1 cellular context compared by ENCODE assay signal in genomic region chr11:44861829-44862545, GRCh38.
TF ChIP-seq lines count a peak whose summit lies in the region.

No MANE protein-coding gene starts in this region.

TF ChIP-seq in HEK293, 187 proteins besides CTCF, POLR2A, EP300 and RAD21 (continued from another document and continues in another):
- TF ChIP-seq, protein P1, sequence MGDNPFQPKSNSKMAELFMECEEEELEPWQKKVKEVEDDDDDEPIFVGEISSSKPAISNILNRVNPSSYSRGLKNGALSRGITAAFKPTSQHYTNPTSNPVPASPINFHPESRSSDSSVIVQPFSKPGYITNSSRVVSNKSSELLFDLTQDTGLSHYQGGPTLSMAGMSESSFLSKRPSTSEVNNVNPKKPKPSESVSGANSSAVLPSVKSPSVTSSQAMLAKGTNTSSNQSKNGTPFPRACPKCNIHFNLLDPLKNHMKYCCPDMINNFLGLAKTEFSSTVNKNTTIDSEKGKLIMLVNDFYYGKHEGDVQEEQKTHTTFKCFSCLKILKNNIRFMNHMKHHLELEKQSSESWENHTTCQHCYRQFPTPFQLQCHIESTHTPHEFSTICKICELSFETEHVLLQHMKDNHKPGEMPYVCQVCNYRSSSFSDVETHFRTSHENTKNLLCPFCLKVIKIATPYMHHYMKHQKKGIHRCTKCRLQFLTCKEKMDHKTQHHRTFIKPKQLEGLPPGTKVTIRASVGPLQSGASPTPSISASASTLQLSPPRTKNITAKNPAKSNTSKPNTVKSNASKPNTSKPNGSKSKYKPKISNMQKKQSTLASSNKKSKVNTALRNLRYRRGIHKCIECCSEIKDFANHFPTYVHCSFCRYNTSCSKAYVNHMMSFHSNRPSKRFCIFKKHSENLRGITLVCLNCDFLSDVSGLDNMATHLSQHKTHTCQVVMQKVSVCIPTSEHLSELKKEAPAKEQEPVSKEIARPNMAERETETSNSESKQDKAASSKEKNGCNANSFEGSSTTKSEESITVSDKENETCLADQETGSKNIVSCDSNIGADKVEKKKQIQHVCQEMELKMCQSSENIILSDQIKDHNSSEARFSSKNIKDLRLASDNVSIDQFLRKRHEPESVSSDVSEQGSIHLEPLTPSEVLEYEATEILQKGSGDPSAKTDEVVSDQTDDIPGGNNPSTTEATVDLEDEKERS (tag by site-specific recombination; IDR thresholded peaks at IDR 0.05), result no peak
- no peak for TF ChIP-seq ZXDB (tag by site-specific recombination; IDR thresholded peaks at IDR 0.05)
- no peak for TF ChIP-seq ZNF404 (tag by site-specific recombination; IDR thresholded peaks at IDR 0.05)
- TF ChIP-seq, protein P2, sequence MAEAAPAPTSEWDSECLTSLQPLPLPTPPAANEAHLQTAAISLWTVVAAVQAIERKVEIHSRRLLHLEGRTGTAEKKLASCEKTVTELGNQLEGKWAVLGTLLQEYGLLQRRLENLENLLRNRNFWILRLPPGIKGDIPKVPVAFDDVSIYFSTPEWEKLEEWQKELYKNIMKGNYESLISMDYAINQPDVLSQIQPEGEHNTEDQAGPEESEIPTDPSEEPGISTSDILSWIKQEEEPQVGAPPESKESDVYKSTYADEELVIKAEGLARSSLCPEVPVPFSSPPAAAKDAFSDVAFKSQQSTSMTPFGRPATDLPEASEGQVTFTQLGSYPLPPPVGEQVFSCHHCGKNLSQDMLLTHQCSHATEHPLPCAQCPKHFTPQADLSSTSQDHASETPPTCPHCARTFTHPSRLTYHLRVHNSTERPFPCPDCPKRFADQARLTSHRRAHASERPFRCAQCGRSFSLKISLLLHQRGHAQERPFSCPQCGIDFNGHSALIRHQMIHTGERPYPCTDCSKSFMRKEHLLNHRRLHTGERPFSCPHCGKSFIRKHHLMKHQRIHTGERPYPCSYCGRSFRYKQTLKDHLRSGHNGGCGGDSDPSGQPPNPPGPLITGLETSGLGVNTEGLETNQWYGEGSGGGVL (tag by site-specific recombination; IDR thresholded peaks at IDR 0.05), result no peak
- TF ChIP-seq ZNF645 (tag by site-specific recombination; IDR thresholded peaks at IDR 0.05), result no peak
- TF ChIP-seq, protein P3, sequence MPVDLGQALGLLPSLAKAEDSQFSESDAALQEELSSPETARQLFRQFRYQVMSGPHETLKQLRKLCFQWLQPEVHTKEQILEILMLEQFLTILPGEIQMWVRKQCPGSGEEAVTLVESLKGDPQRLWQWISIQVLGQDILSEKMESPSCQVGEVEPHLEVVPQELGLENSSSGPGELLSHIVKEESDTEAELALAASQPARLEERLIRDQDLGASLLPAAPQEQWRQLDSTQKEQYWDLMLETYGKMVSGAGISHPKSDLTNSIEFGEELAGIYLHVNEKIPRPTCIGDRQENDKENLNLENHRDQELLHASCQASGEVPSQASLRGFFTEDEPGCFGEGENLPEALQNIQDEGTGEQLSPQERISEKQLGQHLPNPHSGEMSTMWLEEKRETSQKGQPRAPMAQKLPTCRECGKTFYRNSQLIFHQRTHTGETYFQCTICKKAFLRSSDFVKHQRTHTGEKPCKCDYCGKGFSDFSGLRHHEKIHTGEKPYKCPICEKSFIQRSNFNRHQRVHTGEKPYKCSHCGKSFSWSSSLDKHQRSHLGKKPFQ (tag by site-specific recombination; IDR thresholded peaks at IDR 0.05), result no peak
- no peak for TF ChIP-seq ZNF701 (tag by site-specific recombination; IDR thresholded peaks at IDR 0.05)
- TF ChIP-seq GLI4 (tag by site-specific recombination; IDR thresholded peaks at IDR 0.05), result no peak
- no peak for TF ChIP-seq TCF7L2 (IDR thresholded peaks at IDR 0.05; ENCODE audit: borderline replicate concordance, low read depth, low read length)
- TF ChIP-seq ZSCAN30 (tag by site-specific recombination; IDR thresholded peaks at IDR 0.05), result no peak
- TF ChIP-seq MZF1 (tag by site-specific recombination; IDR thresholded peaks at IDR 0.05; ENCODE audit: borderline replicate concordance), result no peak
- TF ChIP-seq ZFP3 (tag by site-specific recombination; IDR thresholded peaks at IDR 0.05; ENCODE audit: low read depth), result no peak
- TF ChIP-seq, protein P4, sequence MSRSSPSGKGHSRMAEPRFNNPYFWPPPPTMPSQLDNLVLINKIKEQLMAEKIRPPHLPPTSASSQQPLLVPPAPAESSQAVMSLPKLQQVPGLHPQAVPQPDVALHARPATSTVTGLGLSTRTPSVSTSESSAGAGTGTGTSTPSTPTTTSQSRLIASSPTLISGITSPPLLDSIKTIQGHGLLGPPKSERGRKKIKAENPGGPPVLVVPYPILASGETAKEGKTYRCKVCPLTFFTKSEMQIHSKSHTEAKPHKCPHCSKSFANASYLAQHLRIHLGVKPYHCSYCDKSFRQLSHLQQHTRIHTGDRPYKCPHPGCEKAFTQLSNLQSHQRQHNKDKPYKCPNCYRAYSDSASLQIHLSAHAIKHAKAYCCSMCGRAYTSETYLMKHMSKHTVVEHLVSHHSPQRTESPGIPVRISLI (tag by site-specific recombination; IDR thresholded peaks at IDR 0.05), result no peak
- 0 out of 2 replicates have a peak, but pooled peaks have one; percentile 14 for TF ChIP-seq SP7 (tag by site-specific recombination; IDR thresholded peaks at IDR 0.05)
- TF ChIP-seq ZNF146 (tag by site-specific recombination; IDR thresholded peaks at IDR 0.05), result no peak
- TF ChIP-seq ZNF473 (tag by site-specific recombination; IDR thresholded peaks at IDR 0.05), result no peak
- no peak for TF ChIP-seq TSHZ1 (tag by site-specific recombination; IDR thresholded peaks at IDR 0.05; ENCODE audit: borderline replicate concordance)
- 0 out of 2 replicates have a peak, but pooled peaks have one; percentile 23 for TF ChIP-seq ZEB2 (tag by site-specific recombination; IDR thresholded peaks at IDR 0.05)
- TF ChIP-seq GLI2 (tag by site-specific recombination; IDR thresholded peaks at IDR 0.05; ENCODE audit: borderline replicate concordance, low read depth), result no peak
- TF ChIP-seq BCL6B (tag by site-specific recombination; IDR thresholded peaks at IDR 0.05), result no peak
- no peak for TF ChIP-seq ZNF837 (tag by site-specific recombination; IDR thresholded peaks at IDR 0.05)
- TF ChIP-seq ZNF561 (tag by site-specific recombination; IDR thresholded peaks at IDR 0.05; ENCODE audit: borderline replicate concordance), result no peak
- TF ChIP-seq ZBTB49 (tag by site-specific recombination; IDR thresholded peaks at IDR 0.05; ENCODE audit: low read depth), result no peak
- no peak for TF ChIP-seq ZNF596 (tag by site-specific recombination; IDR thresholded peaks at IDR 0.05)
- TF ChIP-seq RBAK (tag by site-specific recombination; IDR thresholded peaks at IDR 0.05), result no peak
- TF ChIP-seq, protein P5, sequence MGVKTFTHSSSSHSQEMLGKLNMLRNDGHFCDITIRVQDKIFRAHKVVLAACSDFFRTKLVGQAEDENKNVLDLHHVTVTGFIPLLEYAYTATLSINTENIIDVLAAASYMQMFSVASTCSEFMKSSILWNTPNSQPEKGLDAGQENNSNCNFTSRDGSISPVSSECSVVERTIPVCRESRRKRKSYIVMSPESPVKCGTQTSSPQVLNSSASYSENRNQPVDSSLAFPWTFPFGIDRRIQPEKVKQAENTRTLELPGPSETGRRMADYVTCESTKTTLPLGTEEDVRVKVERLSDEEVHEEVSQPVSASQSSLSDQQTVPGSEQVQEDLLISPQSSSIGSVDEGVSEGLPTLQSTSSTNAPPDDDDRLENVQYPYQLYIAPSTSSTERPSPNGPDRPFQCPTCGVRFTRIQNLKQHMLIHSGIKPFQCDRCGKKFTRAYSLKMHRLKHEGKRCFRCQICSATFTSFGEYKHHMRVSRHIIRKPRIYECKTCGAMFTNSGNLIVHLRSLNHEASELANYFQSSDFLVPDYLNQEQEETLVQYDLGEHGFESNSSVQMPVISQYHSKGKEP (tag by site-specific recombination; IDR thresholded peaks at IDR 0.05), result no peak
- TF ChIP-seq KLF10 (tag by site-specific recombination; IDR thresholded peaks at IDR 0.05), result no peak
- 0 out of 2 replicates have a peak, but pooled peaks have one; percentile 13 for TF ChIP-seq ZFHX2 (tag by site-specific recombination; conservative IDR thresholded peaks at IDR 0.05)
- no peak for TF ChIP-seq FEZF1 (tag by site-specific recombination; IDR thresholded peaks at IDR 0.05)
- peak; percentile 57 for TF ChIP-seq GLIS2 (tag by site-specific recombination; IDR thresholded peaks at IDR 0.05)
- TF ChIP-seq ZNF624 (tag by site-specific recombination; IDR thresholded peaks at IDR 0.05), result no peak
- TF ChIP-seq ZNF174 (tag by site-specific recombination; IDR thresholded peaks at IDR 0.05), result no peak
- TF ChIP-seq ZBTB1 (tag by site-specific recombination; IDR thresholded peaks at IDR 0.05), result no peak
- no peak for TF ChIP-seq ZNF654 (tag by site-specific recombination; IDR thresholded peaks at IDR 0.05; ENCODE audit: low read depth)
- TF ChIP-seq KLF7 (tag by site-specific recombination; IDR thresholded peaks at IDR 0.05; ENCODE audit: borderline replicate concordance), result no peak
- TF ChIP-seq BCL11B (tag by site-specific recombination; IDR thresholded peaks at IDR 0.05; ENCODE audit: low read depth), result no peak
- peak; percentile 90 for TF ChIP-seq ZBTB17 (tag by site-specific recombination; IDR thresholded peaks at IDR 0.05)
- TF ChIP-seq ZNF184 (tag by site-specific recombination; IDR thresholded peaks at IDR 0.05), result no peak
- no peak for TF ChIP-seq ZNF692 (tag by site-specific recombination; IDR thresholded peaks at IDR 0.05)
